ENCODE assay signal across 27 cellular contexts in genomic region chr15:66941231-66941711, GRCh38.
A peak's percentile ranks its signal among the peaks of the same experiment; 100 is the strongest.
DNase-seq lines count a peak whose midpoint lies in the region; ATAC-seq and TF ChIP-seq lines count a peak whose summit lies in the region.
"Had no signal": no experiment of that assay in that cellular context is flagged by ENCODE, and none has a peak within 500 bp of the region (broad histone marks: within the 10 kb centered on the region; RNA-seq: fewer than 3 reads in every experiment).

No MANE protein-coding gene starts in this region.

- H3K36me3 ChIP-seq in heart left ventricle = no peaks in the 10 kb centered on the region
- no peaks in the 10 kb centered on the region for H3K36me3 ChIP-seq in H7 (replicated peaks; ENCODE audit: control insufficient read depth, insufficient read depth, low read length)
- H3K36me3 ChIP-seq: HAP-1, pancreas, upper lobe of left lung had no signal

- peaks cover 0 to 20% (median 8%) of the 10 kb centered on the region in 12 donors for H3K4me1 ChIP-seq in heart left ventricle
- H3K4me1 ChIP-seq: HAP-1, pancreas had no signal

- H3K4me3 ChIP-seq in heart left ventricle = peak overlapping the region in 7 of 12 donors; percentile 5 to 32 (median 12)
- H3K4me3 ChIP-seq in H7 (ENCODE audit: insufficient read depth, low read depth, low read length) = no peak overlapping the region
- H3K4me3 ChIP-seq: HAP-1, pancreas, SK-N-MC, upper lobe of left lung had no signal

- no peak for DNase-seq in activated naive CD4-positive, alpha-beta T cell treated with Interleukin-2 at 50 U/mL for 16 hours
- DNase-seq in heart left ventricle (peak in 2 of 5 donors; percentile 18 to 55), nephron progenitor cell (no peak), amygdala (lab: John Stamatoyannopoulos, UW) (no peak), H7 (no peak)
- DNase-seq in activated CD4-positive, alpha-beta memory T cell treated with anti-CD3 and anti-CD28 coated beads for 36 hours = no peak
- DNase-seq in effector CD8-positive, alpha-beta T cell (lab: John Stamatoyannopoulos, UW) = no peak
- DNase-seq: 8988T; activated CD8-positive, alpha-beta T cell treated with anti-CD3 and anti-CD28 coated beads, Interleukin-2, amount 10 ng/mL, durations not matched to agents 7 days and 5 days; activated naive CD4-positive, alpha-beta T cell treated with anti-CD3 and anti-CD28 coated beads, Interleukin-2, amount 50 U/mL, for 16 hours; activated T-cell treated with anti-CD3 and anti-CD28 coated beads, Interleukin-2, amount 50 U/mL, for 4 hours; foreskin fibroblast; hippocampal formation; KG1; mammary epithelial cell; naive thymus-derived CD8-positive, alpha-beta T cell; NCI-H187; NCI-H2227 treated with DMSO at 0.1 percent for 48 hours; pancreas had no signal

- H3K9me3 ChIP-seq in heart left ventricle = peaks cover 0 to 13% (median 0%) of the 10 kb centered on the region in 12 donors
- H3K9me3 ChIP-seq: Caco-2, pancreas, upper lobe of left lung had no signal

- no peaks in the 10 kb centered on the region for H3K9me3 Mint-ChIP-seq in activated naive CD4-positive, alpha-beta T cell treated with anti-CD3 and anti-CD28 coated beads, Interleukin-2, amount 50 U/mL, for 24 hours
- peaks cover 15% of the 10 kb centered on the region for H3K9me3 Mint-ChIP-seq in nephron progenitor cell
- H3K9me3 Mint-ChIP-seq in activated CD4-positive, alpha-beta memory T cell treated with anti-CD3 and anti-CD28 coated beads for 36 hours = peaks cover 9% of the 10 kb centered on the region
- H3K9me3 Mint-ChIP-seq: activated T-cell treated with anti-CD3 and anti-CD28 coated beads, Interleukin-2, amount 50 U/mL, for 4 hours; stimulated activated naive CD8-positive, alpha-beta T cell treated with anti-CD3 and anti-CD28 coated beads, Interleukin-15, Interleukin-2, amounts not matched to agents 100 ng/mL and 50 ng/mL, for 24 hours had no signal

- H3K4me3 Mint-ChIP-seq in activated naive CD4-positive, alpha-beta T cell treated with anti-CD3 and anti-CD28 coated beads, Interleukin-2, amount 50 U/mL, for 24 hours = no peak overlapping the region
- H3K4me3 Mint-ChIP-seq in nephron progenitor cell = no peak overlapping the region
- no peak overlapping the region for H3K4me3 Mint-ChIP-seq in activated CD4-positive, alpha-beta memory T cell treated with anti-CD3 and anti-CD28 coated beads for 36 hours
- H3K4me3 Mint-ChIP-seq: activated CD8-positive, alpha-beta T cell treated with anti-CD3 and anti-CD28 coated beads, Interleukin-2, amount 10 ng/mL, durations not matched to agents 7 days and 5 days; activated T-cell treated with anti-CD3 and anti-CD28 coated beads, Interleukin-2, amount 50 U/mL, for 4 hours; B cell; naive thymus-derived CD8-positive, alpha-beta T cell; stimulated activated naive CD8-positive, alpha-beta T cell treated with anti-CD3 and anti-CD28 coated beads, Interleukin-15, Interleukin-2, amounts not matched to agents 100 ng/mL and 50 ng/mL, for 24 hours; T-helper 2 cell treated with Interferon-gamma antibody and Interleukin-4, amounts not matched to agents 5 μg/mL and 100 μg/mL, for 36 hours had no signal

- peak in 3 of 4 donors; percentile 22 to 31 (median 23) for ATAC-seq in heart left ventricle
- ATAC-seq: activated CD8-positive, alpha-beta T cell treated with anti-CD3 and anti-CD28 coated beads, Interleukin-2, amount 10 ng/mL, durations not matched to agents 7 days and 5 days; naive thymus-derived CD8-positive, alpha-beta T cell had no signal

- CTCF ChIA-PET in activated CD4-positive, alpha-beta memory T cell treated with anti-CD3 and anti-CD28 coated beads for 36 hours (lab: Charles Lee) = interaction anchor here (1.3 to 1.4 kb wide), 2 partner anchors 9 to 298 kb away, joined by 3 read pairs; no protein-coding TSS in a partner anchor

- TF ChIP-seq CTCF in heart left ventricle (IDR thresholded peaks at IDR 0.05) (no peak), nephron progenitor cell (IDR thresholded peaks at IDR 0.05) (no peak)

- no peak for TF ChIP-seq POLR2A in heart left ventricle (IDR thresholded peaks at IDR 0.05)

- no peaks in the 10 kb centered on the region for H3K27me3 Mint-ChIP-seq in activated naive CD4-positive, alpha-beta T cell treated with anti-CD3 and anti-CD28 coated beads, Interleukin-2, amount 50 U/mL, for 24 hours
- H3K27me3 Mint-ChIP-seq in nephron progenitor cell (ENCODE audit: low read depth, poor library complexity) = peaks cover 11% of the 10 kb centered on the region
- no peaks in the 10 kb centered on the region for H3K27me3 Mint-ChIP-seq in activated CD4-positive, alpha-beta memory T cell treated with anti-CD3 and anti-CD28 coated beads for 36 hours

- POLR2A ChIA-PET in activated CD4-positive, alpha-beta memory T cell treated with anti-CD3 and anti-CD28 coated beads for 36 hours (lab: Charles Lee) = no interaction called here

- intact Hi-C loops in heart left ventricle (cut with DNase I) = loop anchor here in 9 of 10 donors (10.0 kb wide), 2 partner anchors 124 to 894 kb away; partner anchors contain the start of gene SMAD3 (in 1 of the 9)
- intact Hi-C loops in activated CD4-positive, alpha-beta memory T cell treated with anti-CD3 and anti-CD28 coated beads for 36 hours (cut with micrococcal nuclease) = no loop called here

- H3K27ac Mint-ChIP-seq in activated naive CD4-positive, alpha-beta T cell treated with anti-CD3 and anti-CD28 coated beads, Interleukin-2, amount 50 U/mL, for 24 hours = peak overlapping the region; percentile 25
- peak overlapping the region; percentile 18 for H3K27ac Mint-ChIP-seq in nephron progenitor cell
- no peak overlapping the region for H3K27ac Mint-ChIP-seq in activated CD4-positive, alpha-beta memory T cell treated with anti-CD3 and anti-CD28 coated beads for 36 hours
- H3K27ac Mint-ChIP-seq: activated CD8-positive, alpha-beta T cell treated with anti-CD3 and anti-CD28 coated beads, Interleukin-2, amount 10 ng/mL, durations not matched to agents 7 days and 5 days; B cell; stimulated activated naive CD8-positive, alpha-beta T cell treated with anti-CD3 and anti-CD28 coated beads, Interleukin-15, Interleukin-2, amounts not matched to agents 100 ng/mL and 50 ng/mL, for 24 hours; T-helper 2 cell treated with Interferon-gamma antibody and Interleukin-4, amounts not matched to agents 5 μg/mL and 100 μg/mL, for 36 hours had no signal

- peaks cover 7% of the 10 kb centered on the region for H3K4me1 Mint-ChIP-seq in activated naive CD4-positive, alpha-beta T cell treated with anti-CD3 and anti-CD28 coated beads, Interleukin-2, amount 50 U/mL, for 24 hours
- peaks cover 24% of the 10 kb centered on the region for H3K4me1 Mint-ChIP-seq in nephron progenitor cell
- peaks cover 10% of the 10 kb centered on the region for H3K4me1 Mint-ChIP-seq in activated CD4-positive, alpha-beta memory T cell treated with anti-CD3 and anti-CD28 coated beads for 36 hours (ENCODE audit: low read depth)
- H3K4me1 Mint-ChIP-seq: B cell had no signal

- WGBS in heart left ventricle, 4 donors = 52 to 64% (median 53%) methylated on average over 13 to 14 of the region's 14 CpGs

- no peaks in the 10 kb centered on the region for H3K27me3 ChIP-seq in heart left ventricle
- H3K27me3 ChIP-seq in H7 (ENCODE audit: control insufficient read depth, insufficient read depth, low read length) = no peaks in the 10 kb centered on the region
- H3K27me3 ChIP-seq: pancreas, upper lobe of left lung had no signal

- H3K27ac ChIP-seq in heart left ventricle = no peak overlapping the region
- H3K27ac ChIP-seq: pancreas, SK-N-MC, upper lobe of left lung had no signal

- H3K36me3 Mint-ChIP-seq in activated naive CD4-positive, alpha-beta T cell treated with anti-CD3 and anti-CD28 coated beads, Interleukin-2, amount 50 U/mL, for 24 hours = peaks cover 2% of the 10 kb centered on the region
- no peaks in the 10 kb centered on the region for H3K36me3 Mint-ChIP-seq in nephron progenitor cell (ENCODE audit: low read depth)
- no peaks in the 10 kb centered on the region for H3K36me3 Mint-ChIP-seq in activated CD4-positive, alpha-beta memory T cell treated with anti-CD3 and anti-CD28 coated beads for 36 hours
